22 cellular contexts compared by ENCODE assay signal in genomic region chr11:126048198-126048597, GRCh38. TPM values are rescaled to one million over a fixed set of nuclear protein-coding genes. Genes with fewer than 3 reads are reported as not detected.
DNase-seq lines count a peak whose midpoint lies in the region; ATAC-seq and TF ChIP-seq lines count a peak whose summit lies in the region.
"Had no signal": no experiment of that assay in that cellular context is flagged by ENCODE, and none has a peak within 500 bp of the region (broad histone marks: within the 10 kb centered on the region; RNA-seq: fewer than 3 reads in every experiment).

No MANE protein-coding gene starts in this region.

- no peak overlapping the region for H3K27ac Mint-ChIP-seq in glutamatergic neuron (ENCODE audit: unreplicated experiment)
- H3K27ac Mint-ChIP-seq: CD8-positive, alpha-beta T cell; GM23338 had no signal

- peaks cover 11% of the 10 kb centered on the region for H3K4me1 Mint-ChIP-seq in glutamatergic neuron (ENCODE audit: low read depth, unreplicated experiment)

- 27% methylated on average over 5 of the region's 5 CpGs for WGBS in right cardiac atrium
- WGBS in aorta, 2 donors, result 41 to 61% methylated on average over 5 of the region's 5 CpGs

- intact Hi-C loops in Right ventricle myocardium inferior (cut with DNase I) (no loop called here), left ventricle myocardium inferior (cut with micrococcal nuclease) (no loop called here), right cardiac atrium (cut with DNase I) (no loop called here), aorta (cut with DNase I) (no loop called here)

- H3K9me3 ChIP-seq in left ventricle myocardium inferior (replicated peaks), result no peaks in the 10 kb centered on the region
- H3K9me3 ChIP-seq in right cardiac atrium (ENCODE audit: control insufficient read depth, low read length), result no peaks in the 10 kb centered on the region
- H3K9me3 ChIP-seq in aorta (ENCODE audit: control insufficient read depth, low read length), result no peaks in the 10 kb centered on the region

- H3K4me1 ChIP-seq in left ventricle myocardium inferior (peaks cover 11% of the 10 kb centered on the region), right cardiac atrium (ENCODE audit: control insufficient read depth, insufficient read depth, low read length) (peaks cover 1% of the 10 kb centered on the region), aorta (ENCODE audit: control insufficient read depth in 1 of 2, insufficient read depth in 2 of 2, low read length in 2 of 2) (no peaks in the 10 kb centered on the region)

- H3K4me3 ChIP-seq in left ventricle myocardium inferior (no peak overlapping the region), right cardiac atrium (ENCODE audit: low read length) (no peak overlapping the region), aorta (ENCODE audit: low read length in 2 of 2) (no peak overlapping the region)
- H3K4me3 ChIP-seq: GM23338, SK-N-MC had no signal

- H3K27me3 Mint-ChIP-seq in glutamatergic neuron (ENCODE audit: unreplicated experiment), result no peaks in the 10 kb centered on the region

- no peaks in the 10 kb centered on the region for H3K27me3 ChIP-seq in left ventricle myocardium inferior (ENCODE audit: low read depth)
- H3K27me3 ChIP-seq in right cardiac atrium (ENCODE audit: control insufficient read depth, insufficient read depth), result no peaks in the 10 kb centered on the region
- no peaks in the 10 kb centered on the region for H3K27me3 ChIP-seq in aorta (ENCODE audit: control insufficient read depth in 1 of 2, insufficient read depth in 2 of 2, low read length in 1 of 2)

- no peak overlapping the region for H3K4me3 Mint-ChIP-seq in glutamatergic neuron (ENCODE audit: unreplicated experiment)
- H3K4me3 Mint-ChIP-seq: CD8-positive, alpha-beta T cell; GM23338 had no signal

- no peak for DNase-seq in Right ventricle myocardium inferior (ENCODE audit: missing footprints)
- no peak for DNase-seq in left ventricle myocardium inferior
- peak; percentile 51 for DNase-seq in cerebellum (ENCODE audit: low spot score)
- DNase-seq in right cardiac atrium, result no peak
- DNase-seq in aorta, result no peak
- no peak for DNase-seq in glutamatergic neuron
- DNase-seq in GM20000 (ENCODE audit: low spot score), result no peak
- DNase-seq: AML-193; CD8-positive, alpha-beta T cell; DND-41; HCEC 1CT; KBM-7; MM.1S; NCI-H1092 treated with DMSO at 0.1 percent for 48 hours; NCI-H1436 treated with DMSO at 0.1 percent for 48 hours; NCI-H1930; NCI-H345; NCI-H524 treated with DMSO at 0.1 percent for 48 hours; SHP77 treated with DMSO at 0.1 percent for 48 hours had no signal

- H3K36me3 ChIP-seq in left ventricle myocardium inferior (peaks cover 3% of the 10 kb centered on the region), aorta (ENCODE audit: control insufficient read depth in 1 of 2, insufficient read depth in 2 of 2, low read length in 1 of 2) (no peaks in the 10 kb centered on the region)

- H3K9me3 Mint-ChIP-seq in glutamatergic neuron (ENCODE audit: unreplicated experiment), result no peaks in the 10 kb centered on the region
- H3K9me3 Mint-ChIP-seq: CD8-positive, alpha-beta T cell; GM23338 had no signal

- no peak overlapping the region for H3K27ac ChIP-seq in left ventricle myocardium inferior (replicated peaks)
- H3K27ac ChIP-seq in right cardiac atrium (ENCODE audit: low read length), result no peak overlapping the region
- no peak overlapping the region for H3K27ac ChIP-seq in aorta (ENCODE audit: low read depth in 1 of 2, low read length in 2 of 2)
- H3K27ac ChIP-seq: SK-N-MC had no signal

- no peaks in the 10 kb centered on the region for H3K36me3 Mint-ChIP-seq in glutamatergic neuron (ENCODE audit: unreplicated experiment)
- H3K36me3 Mint-ChIP-seq: CD8-positive, alpha-beta T cell had no signal

- TF ChIP-seq CTCF in left ventricle myocardium inferior (IDR thresholded peaks at IDR 0.05; ENCODE audit: borderline replicate concordance) (no peak), glutamatergic neuron (IDR thresholded peaks at IDR 0.05; ENCODE audit: partially characterized antibody, unreplicated experiment) (no peak), GM20000 (IDR thresholded peaks at IDR 0.05; ENCODE audit: extremely low read depth, missing control alignments) (no peak)

- ATAC-seq in Right ventricle myocardium inferior, result peak; percentile 37
- ATAC-seq in right cardiac atrium, result peak; percentile 29 to 71
- ATAC-seq in aorta (ENCODE audit: low FRiP score), result peak; percentile 48
- ATAC-seq in HG03565 (IDR thresholded peaks at IDR 0.05; ENCODE audit: unreplicated experiment), result no peak
- ATAC-seq: CD8-positive, alpha-beta T cell; GM23338 had no signal

RNA-seq across cellular contexts. Expression of gene CDON, which starts 14.5 kb away (rescaled TPM):
- total RNA-seq in Right ventricle myocardium inferior (18.6 TPM), left ventricle myocardium inferior (9.9 TPM), cerebellum (35.1 TPM), right cardiac atrium (10 to 100 TPM; 18.4 to 32.2 (median 23.5) TPM), aorta (10 to 100 TPM in 1 of 2 donors, 1 to 10 TPM in 1; 8.1 to 50.3 TPM), glutamatergic neuron (ENCODE audit: unreplicated experiment) (21.0 TPM)
- polyA plus RNA-seq in right cardiac atrium (4.4 TPM), aorta (under 1 TPM; 0.49 to 0.88 TPM)
